ENCODE assay signal across 19 cellular contexts in the genomic region with DNA sequence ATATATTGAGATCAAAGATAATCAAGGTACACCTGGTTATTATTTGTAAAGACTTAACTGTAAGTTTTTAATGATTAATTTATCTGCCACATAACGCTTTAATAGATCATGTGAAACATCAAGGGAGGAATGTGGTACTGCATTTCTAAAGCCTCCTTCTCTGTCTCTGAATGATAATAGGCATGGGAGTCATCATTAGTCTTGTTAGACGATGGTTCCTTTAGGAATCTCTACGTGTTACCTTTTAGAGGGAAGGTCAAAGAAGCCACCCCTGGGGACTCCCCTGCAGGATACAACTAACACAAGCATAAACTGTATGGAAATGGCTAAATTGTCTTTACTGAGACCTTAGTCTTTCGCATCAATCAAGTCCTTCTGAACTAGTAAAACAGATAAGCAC.
DNase-seq lines count a peak whose midpoint lies in the region; ATAC-seq and TF ChIP-seq lines count a peak whose summit lies in the region.
"Had no signal": no experiment of that assay in that cellular context is flagged by ENCODE, and none has a peak within 500 bp of the region (broad histone marks: within the 10 kb centered on the region; RNA-seq: fewer than 3 reads in every experiment).

No MANE protein-coding gene starts in this region.

- no peak overlapping the region for H2AFZ ChIP-seq in H9 (ENCODE audit: low read length)
- H2AFZ ChIP-seq: PC-9 had no signal

- H3K4me3 ChIP-seq in endodermal cell (ENCODE audit: low read length) (no peak overlapping the region), aorta (ENCODE audit: low read length in 2 of 2) (no peak overlapping the region)
- H3K4me3 ChIP-seq: A549, BLaER1, K562, PC-9 had no signal

- H3K36me3 Mint-ChIP-seq in H9 (ENCODE audit: insufficient read depth in 1 of 3, low read depth in 3 of 3) (no peaks in the 10 kb centered on the region), endodermal cell (ENCODE audit: low read depth) (no peaks in the 10 kb centered on the region)
- H3K36me3 Mint-ChIP-seq: CD4-positive, alpha-beta memory T cell had no signal

- H2BK20ac ChIP-seq in H9 (ENCODE audit: low read depth, low read length, poor library complexity, severe bottlenecking), result no peak overlapping the region

- no peak overlapping the region for H2BK5ac ChIP-seq in H9 (ENCODE audit: insufficient read length, low read length)

- no peak overlapping the region for H3K23ac ChIP-seq in H9 (ENCODE audit: insufficient read length, low read depth, low read length)

- H3K79me1 ChIP-seq in H9 (ENCODE audit: insufficient read depth, low read depth, low read length, poor library complexity, severe bottlenecking), result no peaks in the 10 kb centered on the region

- no peak overlapping the region for H3K4ac ChIP-seq in H9 (ENCODE audit: low read depth, low read length)

- H3K4me1 ChIP-seq in H9 (ENCODE audit: insufficient read depth, low read length), result peaks cover 10% of the 10 kb centered on the region; the same call in 1 of the 2 replicates
- H3K4me1 ChIP-seq in endodermal cell (ENCODE audit: control insufficient read depth, insufficient read depth, low read length), result no peaks in the 10 kb centered on the region
- H3K4me1 ChIP-seq in aorta (ENCODE audit: control insufficient read depth in 1 of 2, insufficient read depth in 2 of 2, low read length in 2 of 2), result no peaks in the 10 kb centered on the region
- H3K4me1 ChIP-seq: A549, BLaER1 had no signal

- no peak overlapping the region for H3K56ac ChIP-seq in H9 (ENCODE audit: insufficient read length, low read depth, low read length)

- H3K9me3 Mint-ChIP-seq in H9, result no peaks in the 10 kb centered on the region; a peak in 1 of 5 replicates
- no peaks in the 10 kb centered on the region for H3K9me3 Mint-ChIP-seq in endodermal cell
- H3K9me3 Mint-ChIP-seq: CD4-positive, alpha-beta memory T cell had no signal

- H2BK12ac ChIP-seq in H9 (ENCODE audit: insufficient read length, low read depth, low read length), result no peak overlapping the region

- H3K27me3 Mint-ChIP-seq in H9 (ENCODE audit: low read depth), result peaks cover 11% of the 10 kb centered on the region; the same call in 1 of the 2 replicates
- no peaks in the 10 kb centered on the region for H3K27me3 Mint-ChIP-seq in endodermal cell (ENCODE audit: insufficient read depth)

- H3K79me2 ChIP-seq in H9 (ENCODE audit: insufficient read depth, low read length), result no peaks in the 10 kb centered on the region

- H3K9ac ChIP-seq in H9 (ENCODE audit: extremely low read depth, insufficient read length, low read length), result no peak overlapping the region
- H3K9ac ChIP-seq in endodermal cell (ENCODE audit: extremely low read depth, low read length, poor library complexity, severe bottlenecking), result no peak overlapping the region
- H3K9ac ChIP-seq: BLaER1 had no signal

- TF ChIP-seq CTCF in H9 (conservative IDR thresholded peaks at IDR 0.05) (no peak), endodermal cell (conservative IDR thresholded peaks at IDR 0.05) (no peak)

- H3K36me3 ChIP-seq in endodermal cell (ENCODE audit: control insufficient read depth, insufficient read depth, low read length) (no peaks in the 10 kb centered on the region), aorta (ENCODE audit: control insufficient read depth in 1 of 2, insufficient read depth in 2 of 2, low read length in 1 of 2) (no peaks in the 10 kb centered on the region)
- H3K36me3 ChIP-seq: BLaER1 had no signal

- H3K27ac ChIP-seq in H9 (ENCODE audit: insufficient read length, low read depth, low read length) (no peak overlapping the region), endodermal cell (ENCODE audit: low read depth, low read length) (no peak overlapping the region), aorta (ENCODE audit: low read depth in 1 of 2, low read length in 2 of 2) (no peak overlapping the region)
- H3K27ac ChIP-seq: A549, BLaER1, PC-9, RWPE1 had no signal

- no peak overlapping the region for H4K8ac ChIP-seq in H9 (replicated peaks; ENCODE audit: insufficient read length, low read depth, low read length)

- no CpG with 5 or more reads among the region's 4 CpGs for WGBS in H9 (ENCODE audit: extremely low coverage, insufficient read length, low lambda C conversion rate)
- WGBS in endodermal cell (ENCODE audit: insufficient coverage in 1 of 2, insufficient read length in 1 of 2), 2 experiments, result 19 to 31% methylated on average over 3 to 4 of the region's 4 CpGs
- WGBS in aorta, 2 donors, result 42 to 46% methylated on average over 4 of the region's 4 CpGs

- H2BK120ac ChIP-seq in H9 (ENCODE audit: low read depth, low read length, poor library complexity, severe bottlenecking), result no peak overlapping the region

- H4K91ac ChIP-seq in H9 (ENCODE audit: insufficient read length, low read depth, low read length), result no peak overlapping the region

- peaks cover 52 to 56% of the 10 kb centered on the region in 2 experiments for H3K4me1 Mint-ChIP-seq in H9
- peaks cover 28% of the 10 kb centered on the region for H3K4me1 Mint-ChIP-seq in endodermal cell
- H3K4me1 Mint-ChIP-seq: CD4-positive, alpha-beta memory T cell had no signal

- no peaks in the 10 kb centered on the region for H3K23me2 ChIP-seq in H9 (ENCODE audit: insufficient read length, low read depth, low read length, poor library complexity, severe bottlenecking)

- H3K4me2 ChIP-seq in H9 (ENCODE audit: insufficient read depth, insufficient read length, low read length), result peak overlapping the region; percentile 32
- H3K4me2 ChIP-seq: A549, BLaER1, PC-9 had no signal

- DNase-seq in ELF-1 (ENCODE audit: low read depth, low spot score), result peak; percentile 44
- DNase-seq in H9, result no peak
- DNase-seq in endodermal cell, result peak; percentile 62
- DNase-seq in kidney glomerular epithelial cell (lab: John Stamatoyannopoulos, UW), result peak; percentile 16
- no peak for DNase-seq in superior temporal gyrus (ENCODE audit: extremely low spot score)
- no peak for DNase-seq in aorta
- DNase-seq: CD4-positive, alpha-beta memory T cell; DMS153; NCI-H1105; NCI-H345; NCI-H524 treated with DMSO at 0.1 percent for 48 hours; PC-9; SIG-M5 had no signal

- no peaks in the 10 kb centered on the region for H4K20me1 ChIP-seq in H9 (ENCODE audit: control insufficient read depth, insufficient read depth, insufficient read length)
- H4K20me1 ChIP-seq: BLaER1 had no signal

- H3K4me3 Mint-ChIP-seq in H9 (peak overlapping the region in 1 of 2 experiments; percentile 24; a peak in 2 of 5 replicates), endodermal cell (no peak overlapping the region)
- H3K4me3 Mint-ChIP-seq: CD4-positive, alpha-beta memory T cell had no signal

- H2AK5ac ChIP-seq in H9 (ENCODE audit: insufficient read length, low read length), result no peak overlapping the region

- no peak overlapping the region for H4K5ac ChIP-seq in H9 (ENCODE audit: insufficient read length, low read depth, low read length)

- H2BK15ac ChIP-seq in H9 (ENCODE audit: low read depth, low read length), result no peak overlapping the region

- H3K27ac Mint-ChIP-seq in H9 (no peak overlapping the region), endodermal cell (no peak overlapping the region)
- H3K27ac Mint-ChIP-seq: CD4-positive, alpha-beta memory T cell had no signal

- intact Hi-C loops in aorta (cut with DNase I), result no loop called here

- H3K27me3 ChIP-seq in H9 (ENCODE audit: insufficient read depth, low read length) (no peaks in the 10 kb centered on the region; the same call in 1 of the 2 replicates), endodermal cell (ENCODE audit: control insufficient read depth, insufficient read depth, low read length, poor library complexity, severe bottlenecking) (no peaks in the 10 kb centered on the region), aorta (ENCODE audit: control insufficient read depth in 1 of 2, insufficient read depth in 2 of 2, low read length in 1 of 2) (peaks cover 0 to 2% of the 10 kb centered on the region in 2 donors)
- H3K27me3 ChIP-seq: BLaER1 had no signal

- no peaks in the 10 kb centered on the region for H3K9me3 ChIP-seq in H9 (ENCODE audit: control insufficient read depth, low read depth, low read length)
- H3K9me3 ChIP-seq in endodermal cell (ENCODE audit: control insufficient read depth, low read length), result no peaks in the 10 kb centered on the region
- no peaks in the 10 kb centered on the region for H3K9me3 ChIP-seq in aorta (ENCODE audit: control insufficient read depth, low read length)
- H3K9me3 ChIP-seq: A549, BLaER1 had no signal

- H3K18ac ChIP-seq in H9 (ENCODE audit: insufficient read length, low read depth, low read length), result no peak overlapping the region

- ATAC-seq in GM19395 (IDR thresholded peaks at IDR 0.05; ENCODE audit: unreplicated experiment), result no peak
- no peak for ATAC-seq in aorta (ENCODE audit: low FRiP score)
- ATAC-seq: A549, HCT116, K562 had no signal

- H3K14ac ChIP-seq in H9 (ENCODE audit: insufficient read depth, low read length), result no peak overlapping the region

- H3T11ph ChIP-seq in H9 (ENCODE audit: low read length), result no peak overlapping the region

Comparison
In these comparisons a context has a peak if more than half of its experiments do, and no peak if none do; other contexts are left out.
1. DNase-seq: peak in ELF-1 (single experiment), endodermal cell (single experiment) and kidney glomerular epithelial cell (single experiment); none in H9 (single experiment), superior temporal gyrus (single experiment) and aorta (0 of 2).